In genomic region chr12:89663577-89664357, GRCh38 we compare ENCODE assay signal across 8 cellular contexts. TPM values are rescaled to one million over a fixed set of nuclear protein-coding genes. Genes with fewer than 3 reads are reported as not detected.
A peak's percentile ranks its signal among the peaks of the same experiment; 100 is the strongest.
DNase-seq lines count a peak whose midpoint lies in the region; ATAC-seq, FAIRE-seq and TF ChIP-seq lines count a peak whose summit lies in the region.

No MANE protein-coding gene starts in this region.

- DNase-seq in activated CD8-positive, alpha-beta memory T cell treated with anti-CD3 and anti-CD28 coated beads, Interleukin-2, amount 10 ng/mL, durations not matched to agents 7 days and 5 days = no peak
- DNase-seq in activated CD8-positive, alpha-beta memory T cell treated with anti-CD3 and anti-CD28 coated beads, Interleukin-2, amount 50 U/mL, for 48 hours = no peak
- DNase-seq in NCI-H226 = peak; percentile 77
- no peak for DNase-seq in body of pancreas
- DNase-seq in small intestine = peak; percentile 69
- no peak for DNase-seq in H7
- DNase-seq in thyroid gland = no peak

- no peak overlapping the region for H3K4me3 ChIP-seq in body of pancreas
- no peak overlapping the region for H3K4me3 ChIP-seq in small intestine (ENCODE audit: low read depth in 1 of 2, low read length in 2 of 2)
- no peak overlapping the region for H3K4me3 ChIP-seq in H7 (ENCODE audit: insufficient read depth, low read depth, low read length)
- H3K4me3 ChIP-seq in thyroid gland (replicated peaks in 1 of 3) = no peak overlapping the region

- H3K4me3 Mint-ChIP-seq in activated CD8-positive, alpha-beta memory T cell treated with anti-CD3 and anti-CD28 coated beads, Interleukin-2, amount 10 ng/mL, durations not matched to agents 7 days and 5 days = no peak overlapping the region

- H3K9me3 ChIP-seq in body of pancreas (no peaks in the 10 kb centered on the region), small intestine (ENCODE audit: control insufficient read depth, low read depth) (no peaks in the 10 kb centered on the region), thyroid gland (no peaks in the 10 kb centered on the region)

- H3K27ac ChIP-seq in body of pancreas (no peak overlapping the region), small intestine (ENCODE audit: low read depth in 1 of 2, low read length in 1 of 2) (no peak overlapping the region), thyroid gland (no peak overlapping the region)

- H3K27me3 Mint-ChIP-seq in activated CD8-positive, alpha-beta memory T cell treated with anti-CD3 and anti-CD28 coated beads, Interleukin-2, amount 10 ng/mL, durations not matched to agents 7 days and 5 days = no peaks in the 10 kb centered on the region

- H3K27ac Mint-ChIP-seq in activated CD8-positive, alpha-beta memory T cell treated with anti-CD3 and anti-CD28 coated beads, Interleukin-2, amount 10 ng/mL, durations not matched to agents 7 days and 5 days = no peak overlapping the region

- peaks cover 33% of the 10 kb centered on the region for H3K4me1 ChIP-seq in body of pancreas
- peaks cover 9 to 14% of the 10 kb centered on the region in 2 donors for H3K4me1 ChIP-seq in small intestine (ENCODE audit: control insufficient read depth in 2 of 2, insufficient read depth in 1 of 2, low read depth in 1 of 2, low read length in 1 of 2)
- H3K4me1 ChIP-seq in thyroid gland = peaks cover 0 to 9% of the 10 kb centered on the region in 2 donors

- peaks cover 18% of the 10 kb centered on the region for H3K36me3 Mint-ChIP-seq in activated CD8-positive, alpha-beta memory T cell treated with anti-CD3 and anti-CD28 coated beads, Interleukin-2, amount 10 ng/mL, durations not matched to agents 7 days and 5 days

- intact Hi-C loops in body of pancreas (cut with DNase I) = no loop called here
- intact Hi-C loops in thyroid gland (cut with DNase I) = no loop called here

- FAIRE-seq in small intestine (lab: Jason Lieb, UNC) = no peak

- H3K36me3 ChIP-seq in body of pancreas (replicated peaks in 1 of 2; ENCODE audit: insufficient read depth in 1 of 2, low read depth in 2 of 2) (no peaks in the 10 kb centered on the region), small intestine (ENCODE audit: control insufficient read depth in 2 of 2, insufficient read depth in 2 of 2, low read length in 2 of 2) (no peaks in the 10 kb centered on the region), H7 (replicated peaks; ENCODE audit: control insufficient read depth, insufficient read depth, low read length) (no peaks in the 10 kb centered on the region), thyroid gland (no peaks in the 10 kb centered on the region)

- CTCF ChIA-PET in activated CD8-positive, alpha-beta memory T cell treated with anti-CD3 and anti-CD28 coated beads, Interleukin-2, amount 10 ng/mL, durations not matched to agents 7 days and 5 days (lab: Charles Lee) = interaction anchor here (1.2 kb wide), 2 partner anchors 24 to 28 kb away, joined by 3 read pairs; no protein-coding TSS in a partner anchor

- ATAC-seq in activated CD8-positive, alpha-beta memory T cell treated with anti-CD3 and anti-CD28 coated beads, Interleukin-2, amount 10 ng/mL, durations not matched to agents 7 days and 5 days = peak; percentile 76
- ATAC-seq in HG02623 (IDR thresholded peaks at IDR 0.05; ENCODE audit: unreplicated experiment) (peak; percentile 75), body of pancreas (peak; percentile 27)

- TF ChIP-seq POLR2A in body of pancreas (IDR thresholded peaks at IDR 0.05) (no peak), thyroid gland (IDR thresholded peaks at IDR 0.05) (no peak)

- H3K27me3 ChIP-seq in body of pancreas = no peaks in the 10 kb centered on the region
- H3K27me3 ChIP-seq in small intestine (ENCODE audit: control insufficient read depth in 2 of 2, insufficient read depth in 2 of 2, low read length in 2 of 2) = no peaks in the 10 kb centered on the region
- no peaks in the 10 kb centered on the region for H3K27me3 ChIP-seq in H7 (ENCODE audit: control insufficient read depth, insufficient read depth, low read length)
- H3K27me3 ChIP-seq in thyroid gland = no peaks in the 10 kb centered on the region

- WGBS in body of pancreas, 2 donors = 30 to 40% methylated on average over 4 of the region's 4 CpGs
- 9 to 23% (median 14%) methylated on average over 4 of the region's 4 CpGs for WGBS in small intestine, 3 donors
- WGBS in thyroid gland, 2 donors = 68 to 69% methylated on average over 4 of the region's 4 CpGs

- H3K4me1 Mint-ChIP-seq in activated CD8-positive, alpha-beta memory T cell treated with anti-CD3 and anti-CD28 coated beads, Interleukin-2, amount 10 ng/mL, durations not matched to agents 7 days and 5 days = peaks cover 26% of the 10 kb centered on the region

- no peaks in the 10 kb centered on the region for H3K9me3 Mint-ChIP-seq in activated CD8-positive, alpha-beta memory T cell treated with anti-CD3 and anti-CD28 coated beads, Interleukin-2, amount 10 ng/mL, durations not matched to agents 7 days and 5 days (ENCODE audit: low read depth)

- TF ChIP-seq CTCF in body of pancreas (IDR thresholded peaks at IDR 0.05) (no peak), thyroid gland (IDR thresholded peaks at IDR 0.05) (no peak)

RNA-seq across cellular contexts. Expression of gene ATP2B1, which starts 44.9 kb away (rescaled TPM):
- total RNA-seq in activated CD8-positive, alpha-beta memory T cell treated with anti-CD3 and anti-CD28 coated beads, Interleukin-2, amount 10 ng/mL, durations not matched to agents 7 days and 5 days = 10 to 100 TPM; 23.2 to 24.5 TPM
- total RNA-seq in body of pancreas = 10 to 100 TPM; 17.1 to 37.9 TPM
- 10 to 100 TPM; 13.2 to 18.4 (median 17.3) TPM for polyA plus RNA-seq in small intestine
- 20.6 and 22.2 TPM in 2 replicates for total RNA-seq in H7 (2014; rRNA removed; shearing (Covaris generic))
- total RNA-seq in thyroid gland = 10 to 100 TPM; 34.5 to 66.0 (median 44.4) TPM

Comparison
In these comparisons a context has a peak if more than half of its experiments do, and no peak if none do; other contexts are left out.
1. DNase-seq: peak in NCI-H226 (single experiment) and small intestine (single experiment); none in activated CD8-positive, alpha-beta memory T cell treated with anti-CD3 and anti-CD28 coated beads, Interleukin-2, amount 10 ng/mL, durations not matched to agents 7 days and 5 days (single experiment), activated CD8-positive, alpha-beta memory T cell treated with anti-CD3 and anti-CD28 coated beads, Interleukin-2, amount 50 U/mL, for 48 hours (single experiment), body of pancreas (0 of 4), H7 (single experiment) and thyroid gland (0 of 2).
2. Peak in every context shown above with its lines, with median percentiles within 50 percentile points of each other: ATAC-seq.